8 cellular contexts compared by ENCODE assay signal in genomic region chr19:43505186-43505456, GRCh38. TPM values are rescaled to one million over a fixed set of nuclear protein-coding genes. Genes with fewer than 3 reads are reported as not detected.
DNase-seq lines count a peak whose midpoint lies in the region; ATAC-seq and TF ChIP-seq lines count a peak whose summit lies in the region.

No MANE protein-coding gene starts in this region.

- intact Hi-C loops in breast epithelium (cut with DNase I; ENCODE audit: low total_unique reads): no loop called here
- intact Hi-C loops in uterus (cut with DNase I; ENCODE audit: low total_unique reads): no loop called here

- no peaks in the 10 kb centered on the region for H3K9me3 ChIP-seq in breast epithelium
- no peaks in the 10 kb centered on the region for H3K9me3 ChIP-seq in uterus

- TF ChIP-seq POLR2A in breast epithelium (IDR thresholded peaks at IDR 0.05) (no peak), uterus (IDR thresholded peaks at IDR 0.05) (no peak)

- H3K27ac Mint-ChIP-seq in stimulated activated naive CD8-positive, alpha-beta T cell treated with anti-CD3 and anti-CD28 coated beads, Interleukin-15, Interleukin-2, amounts not matched to agents 100 ng/mL and 50 ng/mL, for 24 hours: peak overlapping the region; percentile 26
- H3K27ac Mint-ChIP-seq in naive thymus-derived CD8-positive, alpha-beta T cell: peak overlapping the region; percentile 27 to 95 (median 90)

- H3K4me1 Mint-ChIP-seq in stimulated activated naive CD8-positive, alpha-beta T cell treated with anti-CD3 and anti-CD28 coated beads, Interleukin-15, Interleukin-2, amounts not matched to agents 100 ng/mL and 50 ng/mL, for 24 hours (ENCODE audit: low read depth): peaks cover 30% of the 10 kb centered on the region
- peaks cover 18 to 39% (median 30%) of the 10 kb centered on the region in 4 donors for H3K4me1 Mint-ChIP-seq in naive thymus-derived CD8-positive, alpha-beta T cell

- H3K27ac ChIP-seq in breast epithelium (peak overlapping the region; percentile 80 to 94), uterus (peak overlapping the region; percentile 94 to 95)

- TF ChIP-seq CTCF in breast epithelium (IDR thresholded peaks at IDR 0.05): no peak
- TF ChIP-seq CTCF in uterus (IDR thresholded peaks at IDR 0.05): no peak

- peaks cover 0 to 3% of the 10 kb centered on the region in 2 donors for H3K4me1 ChIP-seq in breast epithelium
- no peaks in the 10 kb centered on the region for H3K4me1 ChIP-seq in uterus

- no peak for ATAC-seq in stimulated activated naive CD8-positive, alpha-beta T cell treated with anti-CD3 and anti-CD28 coated beads, Interleukin-15, Interleukin-2, amounts not matched to agents 100 U/mL and 50 U/mL, for 24 hours
- no peak for ATAC-seq in naive thymus-derived CD8-positive, alpha-beta T cell
- no peak for ATAC-seq in HG03139 (IDR thresholded peaks at IDR 0.05; ENCODE audit: unreplicated experiment)

- H3K36me3 ChIP-seq in breast epithelium (no peaks in the 10 kb centered on the region), uterus (no peaks in the 10 kb centered on the region)

- H3K36me3 Mint-ChIP-seq in stimulated activated naive CD8-positive, alpha-beta T cell treated with anti-CD3 and anti-CD28 coated beads, Interleukin-15, Interleukin-2, amounts not matched to agents 100 ng/mL and 50 ng/mL, for 24 hours (ENCODE audit: low read depth): peaks cover 11% of the 10 kb centered on the region
- H3K36me3 Mint-ChIP-seq in naive thymus-derived CD8-positive, alpha-beta T cell: peaks cover 0 to 36% (median 0%) of the 10 kb centered on the region in 3 donors

- H3K9me3 Mint-ChIP-seq in stimulated activated naive CD8-positive, alpha-beta T cell treated with anti-CD3 and anti-CD28 coated beads, Interleukin-15, Interleukin-2, amounts not matched to agents 100 ng/mL and 50 ng/mL, for 24 hours: no peaks in the 10 kb centered on the region
- H3K9me3 Mint-ChIP-seq in naive thymus-derived CD8-positive, alpha-beta T cell: no peaks in the 10 kb centered on the region

- POLR2A ChIA-PET in naive thymus-derived CD8-positive, alpha-beta T cell (lab: Charles Lee): interaction anchor here (0.6 to 2.7 kb wide), 8 partner anchors 26 to 1578 kb away, joined by 4 to 70 read pairs (median 13); partner anchors contain the start of genes LYPD3 and ZNF575

- H3K4me3 ChIP-seq in breast epithelium: peak overlapping the region in 2 of 3 donors; percentile 67 to 97
- no peak overlapping the region for H3K4me3 ChIP-seq in uterus

- H3K27me3 ChIP-seq in breast epithelium: no peaks in the 10 kb centered on the region
- H3K27me3 ChIP-seq in uterus: no peaks in the 10 kb centered on the region

- no peak for DNase-seq in stimulated activated naive CD8-positive, alpha-beta T cell treated with anti-CD3 and anti-CD28 coated beads, Interleukin-15, Interleukin-2, amounts not matched to agents 100 U/mL and 50 U/mL, for 24 hours
- no peak for DNase-seq in breast epithelium (ENCODE audit: low spot score in 2 of 2)
- no peak for DNase-seq in naive thymus-derived CD8-positive, alpha-beta T cell
- no peak for DNase-seq in uterus
- no peak for DNase-seq in NK-92 (lab: John Stamatoyannopoulos, UW; ENCODE audit: unreplicated experiment)
- no peak for DNase-seq in islet precursor cell

- H3K4me3 Mint-ChIP-seq in stimulated activated naive CD8-positive, alpha-beta T cell treated with anti-CD3 and anti-CD28 coated beads, Interleukin-15, Interleukin-2, amounts not matched to agents 100 ng/mL and 50 ng/mL, for 24 hours: peak overlapping the region; percentile 20
- peak overlapping the region; percentile 30 to 93 (median 62) for H3K4me3 Mint-ChIP-seq in naive thymus-derived CD8-positive, alpha-beta T cell

- no peaks in the 10 kb centered on the region for H3K27me3 Mint-ChIP-seq in stimulated activated naive CD8-positive, alpha-beta T cell treated with anti-CD3 and anti-CD28 coated beads, Interleukin-15, Interleukin-2, amounts not matched to agents 100 ng/mL and 50 ng/mL, for 24 hours
- no peaks in the 10 kb centered on the region for H3K27me3 Mint-ChIP-seq in naive thymus-derived CD8-positive, alpha-beta T cell

RNA-seq across cellular contexts. Expression of gene PHLDB3, which starts 0.6 kb away (rescaled TPM):
- total RNA-seq in breast epithelium (10 to 100 TPM in 2 of 3 donors, 1 to 10 TPM in 1; 7.5 to 19.5 (median 15.1) TPM), uterus (10 to 100 TPM in 2 of 4 donors, under 1 TPM in 2; 0.51 to 27.1 (median 6.1) TPM)
- 10 to 100 TPM; 46.0 to 48.6 TPM for total RNA-seq in naive thymus-derived CD8-positive, alpha-beta T cell
- 1 to 10 TPM; 3.5 to 7.2 (median 4.5) TPM for polyA plus RNA-seq in naive thymus-derived CD8-positive, alpha-beta T cell

RNA-seq across cellular contexts. Expression of gene ETHE1, which starts 21.9 kb away (rescaled TPM):
- total RNA-seq in breast epithelium (10 to 100 TPM; 41.6 to 70.1 (median 59.4) TPM), uterus (10 to 100 TPM in 2 of 4 donors, 1 to 10 TPM in 1, under 1 TPM in 1; 0.77 to 29.0 (median 12.5) TPM)
- total RNA-seq in naive thymus-derived CD8-positive, alpha-beta T cell: 10 to 100 TPM; 23.9 to 24.8 TPM
- polyA plus RNA-seq in naive thymus-derived CD8-positive, alpha-beta T cell: 10 to 100 TPM; 62.0 to 78.7 (median 64.5) TPM

RNA-seq across cellular contexts. Expression of gene ZNF575, which starts 27.9 kb away (rescaled TPM):
- under 1 TPM; 0.59 to 0.98 (median 0.64) TPM for total RNA-seq in breast epithelium
- total RNA-seq in naive thymus-derived CD8-positive, alpha-beta T cell: 1 to 10 TPM; 5.1 to 5.3 TPM
- polyA plus RNA-seq in naive thymus-derived CD8-positive, alpha-beta T cell: 1 to 10 TPM; 1.7 to 4.1 (median 3.0) TPM
- 1 to 10 TPM in 1 of 4 donors, under 1 TPM in 1, not detected in 2; 0.21 to 2.8 TPM for total RNA-seq in uterus

RNA-seq across cellular contexts. Expression of gene LYPD3, which starts 39.7 kb away (rescaled TPM):
- total RNA-seq in breast epithelium (10 to 100 TPM in 1 of 3 donors, 1 to 10 TPM in 1, not detected in 1; 5.2 to 17.6 TPM), uterus (1 to 10 TPM in 1 of 4 donors, under 1 TPM in 1, not detected in 2; 0.28 to 2.4 TPM)
- total RNA-seq in naive thymus-derived CD8-positive, alpha-beta T cell: 1 to 10 TPM; 5.4 to 6.1 TPM
- 1 to 10 TPM; 6.2 to 9.3 (median 8.3) TPM for polyA plus RNA-seq in naive thymus-derived CD8-positive, alpha-beta T cell

Comparison
In these comparisons a context has a peak if more than half of its experiments do, and no peak if none do; other contexts are left out.
1. H3K4me3 ChIP-seq: peak in breast epithelium (2 of 3); none in uterus (0 of 2).